ENCODE assay signal across 8 cellular contexts in the genomic region with DNA sequence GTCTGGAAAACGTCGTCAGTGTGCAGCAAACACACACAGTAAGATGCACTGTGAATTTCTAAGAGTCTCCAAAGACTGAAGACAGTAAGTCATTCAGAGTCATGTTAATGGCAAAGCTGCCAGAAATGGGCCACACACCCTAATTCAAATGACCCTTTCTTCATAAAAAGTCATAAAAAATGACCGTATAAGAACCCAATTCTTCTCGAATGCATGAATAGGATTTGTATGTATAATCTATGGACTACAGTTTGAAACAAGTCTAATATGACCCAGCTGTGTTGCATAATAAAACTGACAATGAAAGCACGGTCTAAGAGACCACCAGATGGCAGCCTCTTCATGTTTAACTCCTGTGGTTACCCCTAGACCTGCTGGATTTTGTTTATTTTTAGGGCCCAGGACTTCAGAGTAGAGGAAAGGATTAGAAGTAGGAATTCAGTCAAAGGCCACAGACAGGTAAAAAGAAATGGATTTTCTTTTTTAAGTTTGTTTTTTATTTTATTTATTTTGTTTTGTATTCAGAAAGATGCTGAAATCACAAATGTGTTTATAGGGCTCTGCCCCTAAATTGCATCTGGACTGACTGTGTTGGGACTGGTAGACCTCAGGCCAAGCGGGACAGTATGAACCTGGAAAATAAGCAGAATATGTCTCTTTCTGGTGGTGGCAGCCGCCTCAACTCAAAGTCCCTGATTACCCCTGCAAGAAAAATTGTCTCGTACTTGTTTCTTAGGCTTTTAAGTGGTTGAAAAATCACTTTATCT. TPM values are rescaled to one million over a fixed set of nuclear protein-coding genes. Genes with fewer than 3 reads are reported as not detected.
DNase-seq lines count a peak whose midpoint lies in the region; ATAC-seq and TF ChIP-seq lines count a peak whose summit lies in the region.

No MANE protein-coding gene starts in this region.

- H3K27ac ChIP-seq in dorsolateral prefrontal cortex (peak overlapping the region in 2 of 59 donors; percentile 3 to 7), mesenchymal stem cell (ENCODE audit: low read length, poor library complexity, severe bottlenecking) (no peak overlapping the region)

- ATAC-seq in GM18867 (IDR thresholded peaks at IDR 0.05; ENCODE audit: unreplicated experiment) (peak; percentile 84), HG02970 (IDR thresholded peaks at IDR 0.05; ENCODE audit: low FRiP score, unreplicated experiment) (no peak), GM19397 (IDR thresholded peaks at IDR 0.05; ENCODE audit: unreplicated experiment) (no peak)

- peak overlapping the region in 1 of 2 experiments; percentile 71 for H2BK12ac ChIP-seq in mesenchymal stem cell (ENCODE audit: low read length in 2 of 2)

- H3K79me1 ChIP-seq in mesenchymal stem cell (replicated peaks; ENCODE audit: low read length, poor library complexity, severe bottlenecking), result no peaks in the 10 kb centered on the region

- peaks cover 1% of the 10 kb centered on the region for H3K4me1 ChIP-seq in mesenchymal stem cell (ENCODE audit: control insufficient read depth, insufficient read depth, low read depth, low read length)

- WGBS in mesenchymal stem cell, result 31% methylated on average over 4 of the region's 8 CpGs

- H2BK15ac ChIP-seq in mesenchymal stem cell (ENCODE audit: low read depth, poor library complexity, severe bottlenecking), result no peak overlapping the region

- H3K27me3 ChIP-seq in dorsolateral prefrontal cortex (no peaks in the 10 kb centered on the region), mesenchymal stem cell (ENCODE audit: control insufficient read depth in 1 of 2, insufficient read depth in 1 of 2, low read length in 2 of 2) (no peaks in the 10 kb centered on the region)

- DNase-seq in AG10803 (ENCODE audit: low read depth), result peak; percentile 81
- DNase-seq in HT-29 (ENCODE audit: low spot score), result peak; percentile 85
- peak; percentile 17 for DNase-seq in NOMO-1 treated with dmso at 0.1 percent for 144 hours (lab: John Stamatoyannopoulos, UW; ENCODE audit: unreplicated experiment)
- peak in 5 of 10 donors; percentile 8 to 69 (median 58) for DNase-seq in dorsolateral prefrontal cortex
- DNase-seq in mesenchymal stem cell, result peak; percentile 74

- no peaks in the 10 kb centered on the region for H3K36me3 ChIP-seq in mesenchymal stem cell (ENCODE audit: control insufficient read depth in 1 of 2, insufficient read depth in 2 of 2, low read depth in 1 of 2, low read length in 2 of 2)

- H3K9ac ChIP-seq in mesenchymal stem cell (ENCODE audit: low read length), result peak overlapping the region; percentile 3

- peak overlapping the region; percentile 79 for H2BK5ac ChIP-seq in mesenchymal stem cell (ENCODE audit: low read depth, low read length, poor library complexity, severe bottlenecking)

- no peaks in the 10 kb centered on the region for H3K9me3 ChIP-seq in mesenchymal stem cell (ENCODE audit: control insufficient read depth, low read length)

- TF ChIP-seq CTCF in AG10803 (conservative IDR thresholded peaks at IDR 0.05; ENCODE audit: low read length), result peak; percentile 86
- TF ChIP-seq CTCF in dorsolateral prefrontal cortex (IDR thresholded peaks at IDR 0.05 in 54 of 56, conservative IDR thresholded peaks at IDR 0.05 in 2 of 56; ENCODE audit: low read depth in 1 of 56, partially characterized antibody in 56 of 56), result peak; percentile 50 to 88 (median 73)

- no peak overlapping the region for H3K4ac ChIP-seq in mesenchymal stem cell (ENCODE audit: low read depth in 1 of 2, low read length in 2 of 2)

- intact Hi-C loops in dorsolateral prefrontal cortex (cut with DNase I), result loop anchor here in 1 of 2 donors (2.0 to 10.0 kb wide), 2 partner anchors 405 to 731 kb away; no protein-coding TSS in a partner anchor

- H2AK5ac ChIP-seq in mesenchymal stem cell (ENCODE audit: low read length, severe bottlenecking), result no peak overlapping the region

- H3K4me3 ChIP-seq in AG10803 (ENCODE audit: low read length) (no peak overlapping the region), dorsolateral prefrontal cortex (no peak overlapping the region), mesenchymal stem cell (ENCODE audit: insufficient read depth in 1 of 2, low read depth in 1 of 2, low read length in 2 of 2) (no peak overlapping the region)

- no peak overlapping the region for H3K23ac ChIP-seq in mesenchymal stem cell (ENCODE audit: low read length in 2 of 2)

- no peak overlapping the region for H2AFZ ChIP-seq in mesenchymal stem cell (ENCODE audit: low read depth, low read length)

- peak overlapping the region; percentile 34 to 54 for H3K18ac ChIP-seq in mesenchymal stem cell (ENCODE audit: low read depth in 1 of 2, low read length in 2 of 2)

- H3K4me2 ChIP-seq in mesenchymal stem cell (ENCODE audit: low read length, poor library complexity, severe bottlenecking), result no peak overlapping the region

- no peak overlapping the region for H2BK120ac ChIP-seq in mesenchymal stem cell (ENCODE audit: low read depth, low read length)

- no peak overlapping the region for H3K14ac ChIP-seq in mesenchymal stem cell (ENCODE audit: low read length in 2 of 2)

- no peak overlapping the region for H4K91ac ChIP-seq in mesenchymal stem cell (ENCODE audit: low read length)

- no peak overlapping the region for H4K8ac ChIP-seq in mesenchymal stem cell (ENCODE audit: low read length)

RNA-seq across cellular contexts. Expression of gene SLC5A12, which starts 32.1 kb away (rescaled TPM):
- not detected in 2 replicates for total RNA-seq in HT-29 (2014; rRNA removed; shearing (Covaris generic))
- 1 to 10 TPM in 5 of 120 experiments, under 1 TPM in 81, not detected in 34; 0.07 to 1.6 (median 0.35) TPM for total RNA-seq in dorsolateral prefrontal cortex
- polyA plus RNA-seq in mesenchymal stem cell (2013, experiment 1 of 2), result 0.06 TPM
- polyA plus RNA-seq in mesenchymal stem cell (2013, experiment 2 of 2), result 0.08 TPM
